ENCODE assay signal across 8 cellular contexts in the genomic region with DNA sequence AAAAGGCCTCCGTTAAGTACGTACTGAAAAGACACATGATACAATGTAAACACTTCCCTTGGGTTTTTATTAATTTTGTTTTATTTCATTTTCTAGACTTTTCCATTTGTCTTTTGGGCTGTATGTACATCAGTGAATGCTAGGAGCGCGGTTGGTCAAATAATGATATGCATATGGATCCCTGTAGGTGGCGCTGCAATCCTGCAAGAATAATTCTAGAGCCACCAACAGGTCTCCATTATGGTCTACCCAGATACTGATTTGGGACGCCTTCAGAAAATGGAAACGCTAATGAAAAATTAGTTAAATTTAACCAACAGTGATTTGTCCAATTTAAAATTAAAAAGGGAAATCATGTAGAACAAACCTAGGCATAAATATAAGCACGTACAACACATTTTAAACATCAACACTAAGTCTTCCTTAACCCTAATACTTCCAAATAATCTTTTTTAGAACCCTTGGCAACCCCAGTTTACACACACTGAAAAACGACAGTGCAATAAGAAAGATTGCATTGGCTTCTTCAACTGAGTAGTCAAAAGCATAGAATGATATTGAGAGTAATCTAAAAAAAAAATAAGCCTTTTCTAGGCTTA.
DNase-seq lines count a peak whose midpoint lies in the region; ATAC-seq and TF ChIP-seq lines count a peak whose summit lies in the region.

No MANE protein-coding gene starts in this region.

- TF ChIP-seq POLR2A in sigmoid colon (IDR thresholded peaks at IDR 0.05): no peak

- H3K4me1 ChIP-seq in sigmoid colon: no peaks in the 10 kb centered on the region

- 11 to 25% methylated on average over 9 of the region's 9 CpGs for WGBS in sigmoid colon, 2 donors

- peak; percentile 54 for DNase-seq in GM03348 (ENCODE audit: low spot score)
- DNase-seq in NCI-H524 (lab: John Stamatoyannopoulos, UW): peak; percentile 69 to 84
- DNase-seq in anterior cingulate cortex (lab: John Stamatoyannopoulos, UW): peak in 50 of 58 donors; percentile 1 to 72 (median 36)
- DNase-seq in hepatic stellate cell (ENCODE audit: low spot score): peak; percentile 29
- DNase-seq in sigmoid colon: peak; percentile 84
- DNase-seq in activated naive CD4-positive, alpha-beta T cell treated with Interleukin-2 at 50 U/mL for 16 hours: no peak

- no peaks in the 10 kb centered on the region for H3K36me3 ChIP-seq in sigmoid colon

- no peak overlapping the region for H3K4me3 ChIP-seq in sigmoid colon

- no peak overlapping the region for H3K27ac ChIP-seq in sigmoid colon

- H3K9me3 ChIP-seq in sigmoid colon: no peaks in the 10 kb centered on the region

- intact Hi-C loops in sigmoid colon (cut with DNase I): loop anchor here (1.0 to 2.0 kb wide), 2 partner anchors 1079 to 1130 kb away; no protein-coding TSS in a partner anchor

- H3K27me3 ChIP-seq in sigmoid colon: no peaks in the 10 kb centered on the region

- peak; percentile 61 to 81 (median 75) for TF ChIP-seq CTCF in sigmoid colon (IDR thresholded peaks at IDR 0.05)

- TF ChIP-seq EP300 in sigmoid colon (IDR thresholded peaks at IDR 0.05): no peak

- peak; percentile 96 for ATAC-seq in GM21360 (IDR thresholded peaks at IDR 0.05; ENCODE audit: unreplicated experiment)
- peak; percentile 94 for ATAC-seq in HG03469 (IDR thresholded peaks at IDR 0.05; ENCODE audit: unreplicated experiment)
